Comparison of ENCODE assay signal across 13 cellular contexts in genomic region chr13:98267080-98267912, GRCh38.
DNase-seq lines count a peak whose midpoint lies in the region; ATAC-seq and TF ChIP-seq lines count a peak whose summit lies in the region.
"Had no signal": no experiment of that assay in that cellular context is flagged by ENCODE, and none has a peak within 500 bp of the region (broad histone marks: within the 10 kb centered on the region; RNA-seq: fewer than 3 reads in every experiment).

No MANE protein-coding gene starts in this region.

- ATAC-seq in GM19452 (IDR thresholded peaks at IDR 0.05; ENCODE audit: unreplicated experiment) (peak; percentile 53), HG03520 (IDR thresholded peaks at IDR 0.05; ENCODE audit: unreplicated experiment) (peak; percentile 79), SK-N-SH treated with all-trans-retinoic acid at 6 μM for 48 hours (no peak), HG03442 (IDR thresholded peaks at IDR 0.05; ENCODE audit: unreplicated experiment) (no peak)
- ATAC-seq: activated CD8-positive, alpha-beta T cell treated with anti-CD3 and anti-CD28 coated beads, Interleukin-2, amount 10 ng/mL, durations not matched to agents 7 days and 5 days; stimulated activated effector memory CD8-positive, alpha-beta T cell treated with anti-CD3 and anti-CD28 coated beads, Interleukin-12 subunit alpha, Interleukin-12 subunit beta, amount 100 ng/mL, for 72 hours had no signal

- no peaks in the 10 kb centered on the region for H3K9me3 ChIP-seq in sigmoid colon
- H3K9me3 ChIP-seq: ovary had no signal

- H3K27ac ChIP-seq in sigmoid colon = peak overlapping the region; percentile 41 to 72 (median 60)
- H3K27ac ChIP-seq: epithelial cell of prostate, ovary had no signal

- 33 to 57% methylated on average over 18 of the region's 18 CpGs for WGBS in sigmoid colon, 2 donors

- TF ChIP-seq POLR2A in sigmoid colon (IDR thresholded peaks at IDR 0.05) = no peak

- H3K4me3 ChIP-seq in sigmoid colon = peak overlapping the region; percentile 5 to 28 (median 17)
- H3K4me3 ChIP-seq: ovary had no signal

- peak; percentile 59 for DNase-seq in glomerular visceral epithelial cell (ENCODE audit: extremely low spot score)
- DNase-seq in sigmoid colon = no peak
- DNase-seq in ecto neural progenitor cell (ENCODE audit: low spot score) = no peak
- DNase-seq in DMS 273 treated with DMSO at 0.1 percent for 48 hours (lab: John Stamatoyannopoulos, UW) = no peak
- DNase-seq: activated CD8-positive, alpha-beta T cell treated with anti-CD3 and anti-CD28 coated beads, Interleukin-2, amount 10 ng/mL, durations not matched to agents 7 days and 5 days; NK-92 treated with Interleukin-12 subunit alpha and Interleukin-12 subunit beta, amount 100 ng/mL, for 24 hours had no signal

- intact Hi-C loops in sigmoid colon (cut with DNase I) = no loop called here

- H3K36me3 ChIP-seq in sigmoid colon = no peaks in the 10 kb centered on the region
- H3K36me3 ChIP-seq: ovary had no signal

- H3K27me3 ChIP-seq in sigmoid colon = no peaks in the 10 kb centered on the region
- H3K27me3 ChIP-seq: ovary had no signal

- TF ChIP-seq EP300 in sigmoid colon (IDR thresholded peaks at IDR 0.05) = no peak

- TF ChIP-seq CTCF in sigmoid colon (IDR thresholded peaks at IDR 0.05) = no peak

- H3K4me1 ChIP-seq in sigmoid colon = peaks cover 0 to 42% (median 21%) of the 10 kb centered on the region in 4 donors

TF ChIP-seq in SK-N-SH treated with all-trans-retinoic acid at 6 μM for 48 hours, 23 proteins besides CTCF, POLR2A, EP300 and RAD21:
- TF ChIP-seq ISL1 (CRISPR knock-in tag; IDR thresholded peaks at IDR 0.05) (no peak), TOX (CRISPR knock-in tag; IDR thresholded peaks at IDR 0.05; ENCODE audit: borderline replicate concordance) (no peak), TCF4 (CRISPR knock-in tag; IDR thresholded peaks at IDR 0.05; ENCODE audit: borderline replicate concordance) (no peak), ARNTL (CRISPR knock-in tag; IDR thresholded peaks at IDR 0.05; ENCODE audit: borderline replicate concordance, low read depth) (no peak), SNAI2 (CRISPR knock-in tag; IDR thresholded peaks at IDR 0.05) (no peak), ZNF565 (CRISPR knock-in tag; conservative IDR thresholded peaks at IDR 0.05; ENCODE audit: low read depth) (no peak), ZFP3 (CRISPR knock-in tag; IDR thresholded peaks at IDR 0.05) (no peak), ESRRG (CRISPR knock-in tag; IDR thresholded peaks at IDR 0.05) (no peak), ZFP30 (CRISPR knock-in tag; IDR thresholded peaks at IDR 0.05) (no peak), RARB (CRISPR knock-in tag; IDR thresholded peaks at IDR 0.05) (no peak), PATZ1 (CRISPR knock-in tag; IDR thresholded peaks at IDR 0.05; ENCODE audit: borderline replicate concordance) (no peak)
- TF ChIP-seq, protein P1, sequence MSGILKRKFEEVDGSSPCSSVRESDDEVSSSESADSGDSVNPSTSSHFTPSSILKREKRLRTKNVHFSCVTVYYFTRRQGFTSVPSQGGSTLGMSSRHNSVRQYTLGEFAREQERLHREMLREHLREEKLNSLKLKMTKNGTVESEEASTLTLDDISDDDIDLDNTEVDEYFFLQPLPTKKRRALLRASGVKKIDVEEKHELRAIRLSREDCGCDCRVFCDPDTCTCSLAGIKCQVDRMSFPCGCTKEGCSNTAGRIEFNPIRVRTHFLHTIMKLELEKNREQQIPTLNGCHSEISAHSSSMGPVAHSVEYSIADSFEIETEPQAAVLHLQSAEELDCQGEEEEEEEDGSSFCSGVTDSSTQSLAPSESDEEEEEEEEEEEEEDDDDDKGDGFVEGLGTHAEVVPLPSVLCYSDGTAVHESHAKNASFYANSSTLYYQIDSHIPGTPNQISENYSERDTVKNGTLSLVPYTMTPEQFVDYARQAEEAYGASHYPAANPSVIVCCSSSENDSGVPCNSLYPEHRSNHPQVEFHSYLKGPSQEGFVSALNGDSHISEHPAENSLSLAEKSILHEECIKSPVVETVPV (CRISPR knock-in tag; IDR thresholded peaks at IDR 0.05) = no peak
TF ChIP-seq in SK-N-SH treated with all-trans-retinoic acid at 6 μM for 48 hours: peak in this region for 0.

Comparison
In these comparisons a context has a peak if more than half of its experiments do, and no peak if none do; other contexts are left out.
1. ATAC-seq: peak in GM19452 (single experiment) and HG03520 (single experiment); none in SK-N-SH treated with all-trans-retinoic acid at 6 μM for 48 hours (single experiment) and HG03442 (single experiment).